In the genomic region with DNA sequence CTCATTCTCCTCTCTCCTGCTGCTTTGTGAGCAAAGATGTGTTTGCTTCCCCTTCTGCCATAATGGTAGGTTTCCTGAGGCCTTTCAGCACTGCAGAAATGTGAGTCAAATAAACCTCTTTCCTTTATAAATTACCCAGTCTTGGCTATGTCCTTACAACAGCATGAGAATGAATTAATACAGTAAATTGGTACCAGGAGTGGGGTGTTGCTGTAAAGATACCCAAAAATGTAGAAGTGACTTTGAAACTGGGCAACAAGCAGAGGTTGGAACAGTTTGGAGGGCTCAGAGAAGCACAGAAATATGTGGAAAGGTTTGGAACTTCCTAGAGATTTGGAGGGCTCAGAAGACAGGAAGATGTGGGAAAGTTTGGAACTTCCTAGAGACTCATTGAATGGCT, we compare ENCODE assay signal across 7 cellular contexts.
"Had no signal": no experiment of that assay in that cellular context is flagged by ENCODE, and none has a peak within 500 bp of the region (broad histone marks: within the 10 kb centered on the region; RNA-seq: fewer than 3 reads in every experiment).

No MANE protein-coding gene starts in this region.

- FAIRE-seq: HepG2, HTR-8/SVneo had no signal

- H3K9ac ChIP-seq: KMS-11 had no signal

- DNase-seq: IMR-90, KBM-7, KG1 had no signal

- ATAC-seq: HepG2 had no signal

- H3K4me2 ChIP-seq: KMS-11 had no signal

- H3K27ac ChIP-seq: HL-60, KMS-11 had no signal
